15 cellular contexts compared by ENCODE assay signal in genomic region chr20:51388227-51388626, GRCh38.
DNase-seq lines count a peak whose midpoint lies in the region; ATAC-seq and TF ChIP-seq lines count a peak whose summit lies in the region.
"Had no signal": no experiment of that assay in that cellular context is flagged by ENCODE, and none has a peak within 500 bp of the region (broad histone marks: within the 10 kb centered on the region; RNA-seq: fewer than 3 reads in every experiment).

No MANE protein-coding gene starts in this region.

- no peak overlapping the region for H3K4me3 Mint-ChIP-seq in stimulated activated effector memory CD8-positive, alpha-beta T cell treated with anti-CD3 and anti-CD28 coated beads, Interleukin-12 subunit alpha, Interleukin-12 subunit beta, amount 100 ng/mL, for 72 hours

- BruUV-seq in OCI-LY7 (replicated peaks; lab: Mats Ljungman, UMichigan) (no TSS peak), mammary epithelial cell (replicated peaks; lab: Mats Ljungman, UMichigan) (no TSS peak)

- CTCF ChIA-PET in OCI-LY7 (lab: Charles Lee; ENCODE audit: unreplicated experiment) (no interaction called here), mammary epithelial cell (lab: Charles Lee; ENCODE audit: low non-redundant PET) (no interaction called here)

- no peak for TF ChIP-seq POLR2A in suprapubic skin (IDR thresholded peaks at IDR 0.05)

- H2AFZ ChIP-seq in OCI-LY7 (ENCODE audit: low read length) (no peak overlapping the region), mammary epithelial cell (ENCODE audit: low read depth, low read length) (no peak overlapping the region)

- no peaks in the 10 kb centered on the region for H3K27me3 ChIP-seq in mammary epithelial cell (ENCODE audit: insufficient read depth, low read length)
- no peaks in the 10 kb centered on the region for H3K27me3 ChIP-seq in suprapubic skin

- H3K79me2 ChIP-seq in OCI-LY7 (ENCODE audit: insufficient read depth, low read depth, low read length), result peaks cover 27% of the 10 kb centered on the region; the same call in 1 of the 2 replicates
- H3K79me2 ChIP-seq in mammary epithelial cell (ENCODE audit: insufficient read depth, low read length), result no peaks in the 10 kb centered on the region

- in situ Hi-C loops in mammary epithelial cell (cut with MboI; ENCODE audit: low sequenced_read_pairs in 2 of 2), result no loop called here

- peak; percentile 48 to 60 for ATAC-seq in activated naive CD4-positive, alpha-beta T cell treated with anti-CD3 and anti-CD28 coated beads, Interleukin-2, amount 50 U/mL, for 72 hours
- peak; percentile 52 for ATAC-seq in stimulated activated effector memory CD8-positive, alpha-beta T cell treated with anti-CD3 and anti-CD28 coated beads, Interleukin-12 subunit alpha, Interleukin-12 subunit beta, amount 100 ng/mL, for 72 hours
- no peak for ATAC-seq in GM21786 (IDR thresholded peaks at IDR 0.05; ENCODE audit: unreplicated experiment)

- H3K9ac ChIP-seq in mammary epithelial cell (ENCODE audit: insufficient read depth, low read length), result no peak overlapping the region

- H3K27ac ChIP-seq in OCI-LY7 (ENCODE audit: low read depth, low read length, poor library complexity, severe bottlenecking) (peak overlapping the region; percentile 95), mammary epithelial cell (ENCODE audit: insufficient read depth, low read depth, low read length) (no peak overlapping the region), suprapubic skin (no peak overlapping the region)

- H3K27ac Mint-ChIP-seq in activated naive CD4-positive, alpha-beta T cell treated with anti-CD3 and anti-CD28 coated beads, Interleukin-2, amount 50 U/mL, for 72 hours, result peak overlapping the region; percentile 43 to 85
- peak overlapping the region; percentile 81 for H3K27ac Mint-ChIP-seq in stimulated activated effector memory CD8-positive, alpha-beta T cell treated with anti-CD3 and anti-CD28 coated beads, Interleukin-12 subunit alpha, Interleukin-12 subunit beta, amount 100 ng/mL, for 72 hours

- TF ChIP-seq CTCF in OCI-LY7 (conservative IDR thresholded peaks at IDR 0.05; ENCODE audit: low read length), result no peak
- TF ChIP-seq CTCF in mammary epithelial cell (conservative IDR thresholded peaks at IDR 0.05 in 1 of 2, IDR thresholded peaks at IDR 0.05 in 1 of 2; ENCODE audit: extremely low read depth in 1 of 2, insufficient read depth in 1 of 2, low read depth in 1 of 2, low read length in 2 of 2), result no peak
- TF ChIP-seq CTCF in suprapubic skin (IDR thresholded peaks at IDR 0.05), result no peak
- no peak for TF ChIP-seq CTCF in GM20000 (IDR thresholded peaks at IDR 0.05; ENCODE audit: extremely low read depth, missing control alignments)

- H3K4me2 ChIP-seq in OCI-LY7 (ENCODE audit: low read length) (peak overlapping the region; percentile 77), mammary epithelial cell (ENCODE audit: insufficient read depth, low read depth, low read length) (no peak overlapping the region)

- no peaks in the 10 kb centered on the region for H3K9me2 ChIP-seq in OCI-LY7 (ENCODE audit: insufficient read depth, low read length)

- H3K36me3 ChIP-seq in OCI-LY7 (ENCODE audit: insufficient read depth, low read length) (peaks cover 55% of the 10 kb centered on the region), mammary epithelial cell (ENCODE audit: insufficient read depth, low read length) (no peaks in the 10 kb centered on the region), suprapubic skin (no peaks in the 10 kb centered on the region)
- H3K36me3 ChIP-seq: BE2C had no signal

- peaks cover 89% of the 10 kb centered on the region for H3K4me1 Mint-ChIP-seq in stimulated activated effector memory CD8-positive, alpha-beta T cell treated with anti-CD3 and anti-CD28 coated beads, Interleukin-12 subunit alpha, Interleukin-12 subunit beta, amount 100 ng/mL, for 72 hours

- H3K4me1 ChIP-seq in OCI-LY7 (ENCODE audit: insufficient read depth, low read length, poor library complexity, severe bottlenecking), result peaks cover 83% of the 10 kb centered on the region
- H3K4me1 ChIP-seq in mammary epithelial cell (ENCODE audit: insufficient read depth, low read length), result no peaks in the 10 kb centered on the region
- peaks cover 32% of the 10 kb centered on the region for H3K4me1 ChIP-seq in suprapubic skin
- H3K4me1 ChIP-seq: BE2C had no signal

- H3K9me3 ChIP-seq in OCI-LY7 (ENCODE audit: low read length) (peaks cover 8% of the 10 kb centered on the region; the same call in 1 of the 2 replicates), mammary epithelial cell (replicated peaks; ENCODE audit: insufficient read depth, low read length) (no peaks in the 10 kb centered on the region), suprapubic skin (no peaks in the 10 kb centered on the region)
- H3K9me3 ChIP-seq: BE2C had no signal

- no peak for DNase-seq in activated naive CD4-positive, alpha-beta T cell treated with anti-CD3 and anti-CD28 coated beads, Interleukin-2, amount 50 U/mL, for 72 hours (ENCODE audit: low spot score in 2 of 2)
- no peak for DNase-seq in activated naive CD4-positive, alpha-beta T cell treated with Interleukin-2 at 50 U/mL for 16 hours
- DNase-seq in OCI-LY7 (ENCODE audit: low spot score), result no peak
- peak; percentile 65 for DNase-seq in mammary epithelial cell
- DNase-seq in stimulated activated effector memory CD8-positive, alpha-beta T cell treated with anti-CD3 and anti-CD28 coated beads, Interleukin-12 subunit alpha, Interleukin-12 subunit beta, amount 100 ng/mL, for 72 hours (ENCODE audit: low spot score in 2 of 2), result no peak
- DNase-seq in suprapubic skin (ENCODE audit: low spot score in 2 of 2), result no peak
- no peak for DNase-seq in GM20000 (ENCODE audit: low spot score)
- DNase-seq: anterior cingulate cortex; BE2C; KBM-7; midbrain; NCI-H187 treated with DMSO at 0.1 percent for 48 hours; posterior cingulate gyrus; stimulated activated CD4-positive, alpha-beta T cell treated with anti-CD3 and anti-CD28 coated beads, Interleukin-2, amount 100 ng/mL, for 24 hours had no signal

- no peaks in the 10 kb centered on the region for H3K9me3 Mint-ChIP-seq in activated naive CD4-positive, alpha-beta T cell treated with anti-CD3 and anti-CD28 coated beads, Interleukin-2, amount 50 U/mL, for 72 hours
- H3K9me3 Mint-ChIP-seq in stimulated activated effector memory CD8-positive, alpha-beta T cell treated with anti-CD3 and anti-CD28 coated beads, Interleukin-12 subunit alpha, Interleukin-12 subunit beta, amount 100 ng/mL, for 72 hours, result no peaks in the 10 kb centered on the region

- H4K20me1 ChIP-seq in OCI-LY7 (ENCODE audit: insufficient read depth, low read length) (no peaks in the 10 kb centered on the region), mammary epithelial cell (ENCODE audit: insufficient read depth, low read length) (no peaks in the 10 kb centered on the region)

- POLR2A ChIA-PET in OCI-LY7 (lab: Charles Lee), result interaction anchor here (0.6 to 3.1 kb wide), 4 partner anchors 12 to 17 kb away, joined by 3 to 32 read pairs (median 24); no protein-coding TSS in a partner anchor

- dilution Hi-C loops in mammary epithelial cell (cut with HindIII; ENCODE audit: low sequenced_read_pairs), result no loop called here

- intact Hi-C loops in OCI-LY7 (cut with micrococcal nuclease; ENCODE audit: unreplicated experiment) (no loop called here), mammary epithelial cell (cut with micrococcal nuclease) (loop anchor here (5.0 kb wide), 3 partner anchors 69 to 694 kb away; no protein-coding TSS in a partner anchor)

- no peak for TF ChIP-seq EP300 in suprapubic skin (IDR thresholded peaks at IDR 0.05)

- H3K4me3 ChIP-seq in OCI-LY7 (ENCODE audit: low read depth, low read length, poor library complexity, severe bottlenecking) (peak overlapping the region; percentile 28), mammary epithelial cell (replicated peaks in 1 of 3; ENCODE audit: insufficient read depth in 1 of 3, low read depth in 2 of 3, low read length in 3 of 3) (no peak overlapping the region), suprapubic skin (no peak overlapping the region)

- peaks cover 20 to 37% of the 10 kb centered on the region in 2 donors for H3K36me3 Mint-ChIP-seq in activated naive CD4-positive, alpha-beta T cell treated with anti-CD3 and anti-CD28 coated beads, Interleukin-2, amount 50 U/mL, for 72 hours
- peaks cover 87% of the 10 kb centered on the region for H3K36me3 Mint-ChIP-seq in stimulated activated effector memory CD8-positive, alpha-beta T cell treated with anti-CD3 and anti-CD28 coated beads, Interleukin-12 subunit alpha, Interleukin-12 subunit beta, amount 100 ng/mL, for 72 hours
